ENCODE assay signal across 19 cellular contexts in genomic region chr5:33479321-33479720, GRCh38. TPM values are rescaled to one million over a fixed set of nuclear protein-coding genes. Genes with fewer than 3 reads are reported as not detected.
DNase-seq lines count a peak whose midpoint lies in the region; TF ChIP-seq lines count a peak whose summit lies in the region.
"Had no signal": no experiment of that assay in that cellular context is flagged by ENCODE, and none has a peak within 500 bp of the region (broad histone marks: within the 10 kb centered on the region; RNA-seq: fewer than 3 reads in every experiment).

No MANE protein-coding gene starts in this region.

- H3K4me1 ChIP-seq in osteoblast (ENCODE audit: insufficient read depth, low read length) (peaks cover 11% of the 10 kb centered on the region), MM.1S (ENCODE audit: low read length) (no peaks in the 10 kb centered on the region), OCI-LY7 (ENCODE audit: insufficient read depth, low read length, poor library complexity, severe bottlenecking) (no peaks in the 10 kb centered on the region)
- H3K4me1 ChIP-seq: SJSA1 had no signal

- no peak overlapping the region for H3K9ac ChIP-seq in MM.1S (ENCODE audit: low read length)

- peak; percentile 83 for DNase-seq in EH (ENCODE audit: low read depth)
- DNase-seq in NCI-H226 = peak; percentile 74
- DNase-seq in kidney epithelial cell (ENCODE audit: low read depth) = peak; percentile 34
- peak; percentile 90 for DNase-seq in osteoblast (ENCODE audit: insufficient read length, low spot score, missing footprints)
- no peak for DNase-seq in MM.1S
- DNase-seq in RWPE1 (ENCODE audit: low spot score) = no peak
- DNase-seq in OCI-LY7 (ENCODE audit: low spot score) = no peak
- DNase-seq in nucleus accumbens (lab: John Stamatoyannopoulos, UW) = no peak
- DNase-seq: GOT3, HFFc6, Kasumi-1, MV-4-11, NCI-H1417, NCI-H187 treated with DMSO at 0.1 percent for 48 hours, NCI-H2171, NCI-H748 treated with DMSO at 0.1 percent for 48 hours, RPMI8226 had no signal

- H3K4me2 ChIP-seq in osteoblast (ENCODE audit: insufficient read depth, low read length) = no peak overlapping the region
- no peak overlapping the region for H3K4me2 ChIP-seq in MM.1S (ENCODE audit: low read depth, low read length)
- no peak overlapping the region for H3K4me2 ChIP-seq in OCI-LY7 (ENCODE audit: low read length)

- no peak overlapping the region for H3K4me3 ChIP-seq in kidney epithelial cell (ENCODE audit: low read depth, low read length)
- H3K4me3 ChIP-seq in osteoblast (ENCODE audit: insufficient read depth, low read length) = no peak overlapping the region
- H3K4me3 ChIP-seq in MM.1S (ENCODE audit: low read length) = no peak overlapping the region
- H3K4me3 ChIP-seq in OCI-LY7 (ENCODE audit: low read depth, low read length, poor library complexity, severe bottlenecking) = no peak overlapping the region
- H3K4me3 ChIP-seq: SJSA1 had no signal

- H3K9me3 ChIP-seq in osteoblast (ENCODE audit: low read depth, low read length) (no peaks in the 10 kb centered on the region), MM.1S (replicated peaks; ENCODE audit: insufficient read depth, low read length) (no peaks in the 10 kb centered on the region), OCI-LY7 (ENCODE audit: low read length) (no peaks in the 10 kb centered on the region)
- H3K9me3 ChIP-seq: SJSA1 had no signal

- CTCF ChIA-PET in RWPE1 (lab: Yijun Ruan, JAX) = no interaction called here
- CTCF ChIA-PET in OCI-LY7 (lab: Charles Lee; ENCODE audit: unreplicated experiment) = no interaction called here

- no peaks in the 10 kb centered on the region for H4K20me1 ChIP-seq in osteoblast (ENCODE audit: insufficient read depth, low read length)
- no peaks in the 10 kb centered on the region for H4K20me1 ChIP-seq in MM.1S (ENCODE audit: insufficient read depth, low read length)
- H4K20me1 ChIP-seq in OCI-LY7 (ENCODE audit: insufficient read depth, low read length) = no peaks in the 10 kb centered on the region

- TF ChIP-seq CTCF in kidney epithelial cell (IDR thresholded peaks at IDR 0.05; ENCODE audit: insufficient read depth, low read length, poor library complexity, severe bottlenecking) (no peak), osteoblast (IDR thresholded peaks at IDR 0.05; ENCODE audit: extremely low read depth, low read depth, low read length) (no peak), MM.1S (IDR thresholded peaks at IDR 0.05; ENCODE audit: low read length) (no peak), RWPE1 (conservative IDR thresholded peaks at IDR 0.05; ENCODE audit: low read depth) (no peak), OCI-LY7 (conservative IDR thresholded peaks at IDR 0.05; ENCODE audit: low read length) (no peak)

- peak overlapping the region; percentile 51 for H3K27ac ChIP-seq in osteoblast (ENCODE audit: low read depth, low read length)
- no peak overlapping the region for H3K27ac ChIP-seq in MM.1S (ENCODE audit: low read length)
- no peak overlapping the region for H3K27ac ChIP-seq in RWPE1
- H3K27ac ChIP-seq in OCI-LY7 (ENCODE audit: low read depth, low read length, poor library complexity, severe bottlenecking) = no peak overlapping the region
- H3K27ac ChIP-seq: C4-2B, SJSA1 had no signal

- H2AFZ ChIP-seq in osteoblast (ENCODE audit: low read length) (no peak overlapping the region), MM.1S (ENCODE audit: low read length) (no peak overlapping the region), OCI-LY7 (ENCODE audit: low read length) (no peak overlapping the region)

- POLR2A ChIA-PET in RWPE1 (lab: Yijun Ruan, JAX; ENCODE audit: low non-redundant PET) = no interaction called here
- POLR2A ChIA-PET in OCI-LY7 (lab: Charles Lee) = interaction anchor here (1.6 kb wide), 1 partner anchor 10 kb away, joined by 7 read pairs; no protein-coding TSS in a partner anchor

- no TSS peak for BruUV-seq in OCI-LY7 (replicated peaks; lab: Mats Ljungman, UMichigan)

- H3K27me3 ChIP-seq in kidney epithelial cell (ENCODE audit: control insufficient read depth, insufficient read depth, low read length) = no peaks in the 10 kb centered on the region
- no peaks in the 10 kb centered on the region for H3K27me3 ChIP-seq in osteoblast (ENCODE audit: insufficient read depth, low read length)
- H3K27me3 ChIP-seq in MM.1S (replicated peaks; ENCODE audit: insufficient read depth, low read length) = no peaks in the 10 kb centered on the region
- H3K27me3 ChIP-seq: SJSA1 had no signal

- H3F3A ChIP-seq in MM.1S (ENCODE audit: insufficient read depth, low read length) = no peaks in the 10 kb centered on the region

- no peaks in the 10 kb centered on the region for H3K79me2 ChIP-seq in osteoblast (ENCODE audit: insufficient read depth, low read length)
- H3K79me2 ChIP-seq in MM.1S (ENCODE audit: low read length) = no peaks in the 10 kb centered on the region
- no peaks in the 10 kb centered on the region for H3K79me2 ChIP-seq in OCI-LY7 (ENCODE audit: insufficient read depth, low read depth, low read length)

- intact Hi-C loops in OCI-LY7 (cut with micrococcal nuclease; ENCODE audit: unreplicated experiment) = no loop called here

- H3K9me2 ChIP-seq in MM.1S (replicated peaks; ENCODE audit: insufficient read depth, low read length) (no peaks in the 10 kb centered on the region), OCI-LY7 (ENCODE audit: insufficient read depth, low read length) (no peaks in the 10 kb centered on the region)

- no peaks in the 10 kb centered on the region for H3K36me3 ChIP-seq in kidney epithelial cell (ENCODE audit: control insufficient read depth, insufficient read depth, low read length)
- H3K36me3 ChIP-seq in osteoblast (ENCODE audit: insufficient read depth, low read length) = peaks cover 13% of the 10 kb centered on the region
- no peaks in the 10 kb centered on the region for H3K36me3 ChIP-seq in MM.1S (replicated peaks; ENCODE audit: insufficient read depth, low read length)
- H3K36me3 ChIP-seq in OCI-LY7 (ENCODE audit: insufficient read depth, low read length) = peaks cover 18% of the 10 kb centered on the region
- H3K36me3 ChIP-seq: SJSA1 had no signal

RNA-seq across cellular contexts. Expression of gene TARS1, which starts 38.6 kb away (rescaled TPM):
- total RNA-seq in kidney epithelial cell (314 and 320 TPM in 2 replicates), osteoblast (305 and 353 TPM in 2 replicates), OCI-LY7 (2022) (96.9 and 105 TPM in 2 replicates)
- total RNA-seq in OCI-LY7 (2014; rRNA removed; shearing (Covaris generic)) = 101 and 118 TPM in 2 replicates

Comparison
In these comparisons a context has a peak if more than half of its experiments do, and no peak if none do; other contexts are left out.
1. DNase-seq: peak in EH (single experiment), NCI-H226 (single experiment), kidney epithelial cell (single experiment) and osteoblast (single experiment); none in MM.1S (single experiment), RWPE1 (single experiment), OCI-LY7 (single experiment) and nucleus accumbens (0 of 56).